ENCODE assay signal across 8 cellular contexts in genomic region chrX:37926700-37927099, GRCh38.
A peak's percentile ranks its signal among the peaks of the same experiment; 100 is the strongest.
DNase-seq lines count a peak whose midpoint lies in the region; ATAC-seq and TF ChIP-seq lines count a peak whose summit lies in the region.

No MANE protein-coding gene starts in this region.

- DNase-seq in cardiac muscle cell (ENCODE audit: low read depth in 1 of 2, low spot score in 1 of 2): peak; percentile 30 to 59
- no peak for DNase-seq in cardiac septum (ENCODE audit: low spot score)
- DNase-seq in NCI-H1694 treated with DMSO at 0.1 percent for 48 hours (lab: John Stamatoyannopoulos, UW): peak; percentile 37
- peak; percentile 44 for DNase-seq in astrocyte of the hippocampus (ENCODE audit: low read depth, low spot score)
- DNase-seq in left colon: no peak
- DNase-seq in cerebellum (ENCODE audit: low spot score): no peak

- H3K4me1 ChIP-seq in cardiac muscle cell (ENCODE audit: low read depth): peaks cover 10% of the 10 kb centered on the region

- no peaks in the 10 kb centered on the region for H3K27me3 ChIP-seq in cardiac muscle cell

- no peak overlapping the region for H3K4me3 ChIP-seq in cardiac muscle cell

- peak; percentile 81 for ATAC-seq in left colon
- no peak for ATAC-seq in GM19455 (IDR thresholded peaks at IDR 0.05; ENCODE audit: unreplicated experiment)
- no peak for ATAC-seq in GM19397 (IDR thresholded peaks at IDR 0.05; ENCODE audit: unreplicated experiment)

- intact Hi-C loops in cardiac septum (cut with DNase I) (loop anchor here (5.0 kb wide), 2 partner anchors 236 to 401 kb away; partner anchors contain the start of gene RPGR), left colon (cut with DNase I, micrococcal nuclease) (loop anchor here in 1 of 2 donors (10.0 kb wide), 1 partner anchor 228 kb away; no protein-coding TSS in a partner anchor)

- TF ChIP-seq CTCF in cardiac muscle cell (IDR thresholded peaks at IDR 0.05; ENCODE audit: low read depth, low read length): peak; percentile 44

- no peak overlapping the region for H3K27ac ChIP-seq in cardiac muscle cell

- no peaks in the 10 kb centered on the region for H3K9me3 ChIP-seq in cardiac muscle cell (ENCODE audit: low read depth)

- no peaks in the 10 kb centered on the region for H3K36me3 ChIP-seq in cardiac muscle cell

Comparison
In these comparisons a context has a peak if more than half of its experiments do, and no peak if none do; other contexts are left out.
1. DNase-seq: peak in cardiac muscle cell (2 of 2), NCI-H1694 treated with DMSO at 0.1 percent for 48 hours (single experiment) and astrocyte of the hippocampus (single experiment); none in cardiac septum (single experiment), left colon (0 of 2) and cerebellum (single experiment).